ENCODE assay signal across 14 cellular contexts in the genomic region with DNA sequence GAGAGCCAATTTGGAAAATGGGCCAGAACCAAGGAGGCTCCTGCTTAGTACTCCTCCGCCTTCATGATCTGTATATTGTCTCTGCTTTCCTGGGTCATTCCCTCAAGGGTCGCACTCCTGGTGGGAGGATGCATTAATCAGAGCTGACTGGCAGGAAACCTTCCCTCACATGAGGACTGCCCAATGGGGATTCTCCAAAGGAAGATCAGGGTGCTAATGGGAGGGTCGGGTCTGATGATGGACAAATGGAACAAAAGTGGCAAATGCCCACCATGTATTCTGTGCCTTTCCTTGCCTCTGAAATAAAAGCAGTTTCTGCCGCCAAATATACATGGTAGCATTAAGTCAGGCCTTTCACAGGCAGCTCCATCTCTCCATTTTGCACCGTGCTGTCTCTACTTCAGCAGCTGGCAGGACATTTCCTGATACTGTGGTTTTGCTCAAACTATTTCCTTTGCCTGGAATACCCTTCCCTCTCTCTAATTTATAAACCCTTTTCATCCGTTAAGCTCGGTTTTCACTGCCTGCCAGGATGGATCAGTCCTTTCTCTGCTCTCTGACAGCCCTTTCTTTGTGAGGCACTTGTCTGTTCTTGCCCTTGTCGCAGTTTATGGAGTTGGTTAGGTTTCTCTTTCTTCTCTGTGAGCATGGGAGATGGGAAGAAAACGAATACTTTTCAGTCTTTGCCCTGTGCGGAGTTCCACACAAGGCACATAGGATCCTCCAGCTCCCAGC. TPM values are rescaled to one million over a fixed set of nuclear protein-coding genes. Genes with fewer than 3 reads are reported as not detected.
DNase-seq lines count a peak whose midpoint lies in the region; ATAC-seq, FAIRE-seq and TF ChIP-seq lines count a peak whose summit lies in the region.
"Had no signal": no experiment of that assay in that cellular context is flagged by ENCODE, and none has a peak within 500 bp of the region (broad histone marks: within the 10 kb centered on the region; RNA-seq: fewer than 3 reads in every experiment).

No MANE protein-coding gene starts in this region.

- no peaks in the 10 kb centered on the region for H3K9me3 Mint-ChIP-seq in activated CD4-positive, alpha-beta T cell treated with anti-CD3 and anti-CD28 coated beads, Interleukin-2, amount 10 ng/mL, durations not matched to agents 7 days and 5 days

- ATAC-seq in RWPE2 (ENCODE audit: low read depth) = peak; percentile 20; the same call in 2 of the 3 replicates
- ATAC-seq in GM19351 (IDR thresholded peaks at IDR 0.05; ENCODE audit: unreplicated experiment) = no peak

- dilution Hi-C loops in endothelial cell of umbilical vein (cut with MboI; ENCODE audit: extremely low pct_ligation_motif_present, low sequenced_read_pairs) = no loop called here

- no peaks in the 10 kb centered on the region for H3K9me3 ChIP-seq in RWPE2 (ENCODE audit: severe bottlenecking)
- no peaks in the 10 kb centered on the region for H3K9me3 ChIP-seq in endothelial cell of umbilical vein (replicated peaks; ENCODE audit: control insufficient read depth, insufficient read depth, low read length)
- H3K9me3 ChIP-seq in trophoblast cell (ENCODE audit: insufficient read depth, low read depth, low read length) = no peaks in the 10 kb centered on the region
- H3K9me3 ChIP-seq: sigmoid colon had no signal

- no peak for TF ChIP-seq POLR2A in endothelial cell of umbilical vein (IDR thresholded peaks at IDR 0.05; ENCODE audit: low read depth, low read length)

- no peak overlapping the region for H2BK5ac ChIP-seq in trophoblast cell (ENCODE audit: low read depth, low read length, poor library complexity)

- no peak overlapping the region for H2BK12ac ChIP-seq in trophoblast cell (ENCODE audit: low read length)

- no peak overlapping the region for H3K23ac ChIP-seq in trophoblast cell (ENCODE audit: low read length)

- no peaks in the 10 kb centered on the region for H3K9me1 ChIP-seq in endothelial cell of umbilical vein (replicated peaks; ENCODE audit: control insufficient read depth, extremely low read depth, insufficient read depth, low read length)

- no peak overlapping the region for H3K9ac ChIP-seq in endothelial cell of umbilical vein (replicated peaks; ENCODE audit: extremely low read depth, insufficient read depth, low read length)
- H3K9ac ChIP-seq in trophoblast cell (ENCODE audit: low read length) = no peak overlapping the region

- no peaks in the 10 kb centered on the region for H3K27me3 Mint-ChIP-seq in activated CD4-positive, alpha-beta T cell treated with anti-CD3 and anti-CD28 coated beads, Interleukin-2, amount 10 ng/mL, durations not matched to agents 7 days and 5 days

- FAIRE-seq in endothelial cell of umbilical vein (lab: Jason Lieb, UNC) = no peak

- no CpG with 5 or more reads among the region's 10 CpGs for WGBS in trophoblast cell (ENCODE audit: extremely low coverage, insufficient coverage, insufficient read length)

- no peak overlapping the region for H3K14ac ChIP-seq in trophoblast cell (ENCODE audit: low read length)

- peak overlapping the region; percentile 99 for H3K4ac ChIP-seq in trophoblast cell (ENCODE audit: low read depth, low read length)

- H2AFZ ChIP-seq in endothelial cell of umbilical vein (ENCODE audit: low read depth, low read length) (no peak overlapping the region), trophoblast cell (ENCODE audit: insufficient read depth, low read length, poor library complexity) (no peak overlapping the region)

- H4K8ac ChIP-seq in trophoblast cell (ENCODE audit: low read depth, low read length) = no peak overlapping the region

- H3K4me2 ChIP-seq in endothelial cell of umbilical vein (ENCODE audit: insufficient read depth, low read length) (no peak overlapping the region), trophoblast cell (ENCODE audit: low read length) (no peak overlapping the region)

- DNase-seq in NCI-H2227 (lab: John Stamatoyannopoulos, UW; ENCODE audit: unreplicated experiment) (peak; percentile 44), NCI-H2227 treated with DMSO at 0.1 percent for 48 hours (lab: John Stamatoyannopoulos, UW) (no peak), RWPE2 (ENCODE audit: low spot score) (no peak), endothelial cell of umbilical vein (ENCODE audit: low read depth, low spot score) (peak; percentile 25), trophoblast cell (no peak), NCI-H82 treated with DMSO at 0.1 percent for 48 hours (lab: John Stamatoyannopoulos, UW; ENCODE audit: unreplicated experiment) (no peak)
- DNase-seq in activated CD4-positive, alpha-beta T cell treated with anti-CD3 and anti-CD28 coated beads, Interleukin-2, amount 10 ng/mL, durations not matched to agents 7 days and 5 days = no peak
- DNase-seq: 8988T, activated T-cell treated with anti-CD3 and anti-CD28 coated beads for 4 hours, DMS79 treated with DMSO at 0.1 percent for 48 hours, foreskin keratinocyte, NCI-H1105 treated with DMSO at 0.1 percent for 48 hours, sigmoid colon had no signal

- no peak overlapping the region for H3K4me3 Mint-ChIP-seq in activated CD4-positive, alpha-beta T cell treated with anti-CD3 and anti-CD28 coated beads, Interleukin-2, amount 10 ng/mL, durations not matched to agents 7 days and 5 days

- H4K20me1 ChIP-seq in endothelial cell of umbilical vein (replicated peaks; ENCODE audit: control insufficient read depth, extremely low read depth, insufficient read depth, low read length) = peaks cover 4% of the 10 kb centered on the region

- no peak overlapping the region for H2AK5ac ChIP-seq in trophoblast cell (ENCODE audit: low read length)

- no peak overlapping the region for H2BK120ac ChIP-seq in trophoblast cell (ENCODE audit: insufficient read depth, low read length, poor library complexity)

- H4K12ac ChIP-seq in trophoblast cell (ENCODE audit: low read depth, low read length) = peak overlapping the region; percentile 19

- H3K27ac Mint-ChIP-seq in activated CD4-positive, alpha-beta T cell treated with anti-CD3 and anti-CD28 coated beads, Interleukin-2, amount 10 ng/mL, durations not matched to agents 7 days and 5 days = no peak overlapping the region

- no TSS peak for BruUV-seq in endothelial cell of umbilical vein (replicated peaks; lab: Mats Ljungman, UMichigan)

- H3K27me3 ChIP-seq in RWPE2 (ENCODE audit: insufficient read depth, poor library complexity, severe bottlenecking) = no peaks in the 10 kb centered on the region
- H3K27me3 ChIP-seq in endothelial cell of umbilical vein (ENCODE audit: control insufficient read depth in 2 of 2, insufficient read depth in 2 of 2, low read length in 2 of 2) = no peaks in the 10 kb centered on the region
- no peaks in the 10 kb centered on the region for H3K27me3 ChIP-seq in trophoblast cell (ENCODE audit: insufficient read depth, low read length)
- H3K27me3 ChIP-seq: foreskin keratinocyte, sigmoid colon had no signal

- POLR2A ChIA-PET in endothelial cell of umbilical vein (lab: Charles Lee) = interaction anchor here (1.4 kb wide), 1 partner anchor 14 kb away, joined by 3 read pairs; a partner anchor contains a TSS
- POLR2A ChIA-PET in activated CD4-positive, alpha-beta T cell treated with anti-CD3 and anti-CD28 coated beads, Interleukin-2, amount 10 ng/mL, durations not matched to agents 7 days and 5 days (lab: Charles Lee) = no interaction called here

- CTCF ChIA-PET in endothelial cell of umbilical vein (lab: Charles Lee) = interaction anchor here (1.0 to 2.4 kb wide), 7 partner anchors 11 to 149 kb away, joined by 3 to 19 read pairs (median 3); a partner anchor contains a TSS
- CTCF ChIA-PET in activated CD4-positive, alpha-beta T cell treated with anti-CD3 and anti-CD28 coated beads, Interleukin-2, amount 10 ng/mL, durations not matched to agents 7 days and 5 days (lab: Charles Lee) = interaction anchor here (0.5 to 1.5 kb wide), 7 partner anchors 9 to 625 kb away, joined by 3 to 5 read pairs (median 4); no protein-coding TSS in a partner anchor

- H3K79me2 ChIP-seq in endothelial cell of umbilical vein (ENCODE audit: control insufficient read depth, insufficient read depth, low read length) (peaks cover 95% of the 10 kb centered on the region), trophoblast cell (ENCODE audit: control insufficient read depth, insufficient read depth, low read length, poor library complexity) (peaks cover 27% of the 10 kb centered on the region)

- peaks cover 53% of the 10 kb centered on the region for H3K4me1 ChIP-seq in RWPE2 (ENCODE audit: insufficient read depth, poor library complexity, severe bottlenecking)
- H3K4me1 ChIP-seq in endothelial cell of umbilical vein (ENCODE audit: control insufficient read depth, extremely low read depth, insufficient read depth, low read length) = peaks cover 13% of the 10 kb centered on the region
- peaks cover 13 to 23% of the 10 kb centered on the region in 2 experiments for H3K4me1 ChIP-seq in trophoblast cell (ENCODE audit: control insufficient read depth in 1 of 2, insufficient read depth in 2 of 2, low read length in 2 of 2)

- H3K79me1 ChIP-seq in trophoblast cell (ENCODE audit: low read length) = peaks cover 4% of the 10 kb centered on the region

- H3K4me1 Mint-ChIP-seq in activated CD4-positive, alpha-beta T cell treated with anti-CD3 and anti-CD28 coated beads, Interleukin-2, amount 10 ng/mL, durations not matched to agents 7 days and 5 days = peaks cover 51% of the 10 kb centered on the region

- H3K36me3 ChIP-seq in RWPE2 (ENCODE audit: low read depth) (peaks cover 75% of the 10 kb centered on the region), endothelial cell of umbilical vein (ENCODE audit: control insufficient read depth in 2 of 2, extremely low read depth in 1 of 2, insufficient read depth in 2 of 2, low read length in 2 of 2) (peaks cover 0 to under 1% of the 10 kb centered on the region in 2 experiments), trophoblast cell (ENCODE audit: control insufficient read depth in 1 of 2, insufficient read depth in 2 of 2, low read length in 2 of 2) (peaks cover 2% of the 10 kb centered on the region in 2 experiments)
- H3K36me3 ChIP-seq: sigmoid colon had no signal

- peak overlapping the region; percentile 8 for H4K91ac ChIP-seq in trophoblast cell (ENCODE audit: low read depth, low read length)

- H3K36me3 Mint-ChIP-seq in activated CD4-positive, alpha-beta T cell treated with anti-CD3 and anti-CD28 coated beads, Interleukin-2, amount 10 ng/mL, durations not matched to agents 7 days and 5 days (ENCODE audit: low read depth) = peaks cover 18% of the 10 kb centered on the region

- H3K27ac ChIP-seq in RWPE2 (ENCODE audit: poor library complexity, severe bottlenecking) = peak overlapping the region; percentile 35
- no peak overlapping the region for H3K27ac ChIP-seq in endothelial cell of umbilical vein (ENCODE audit: insufficient read depth, low read depth, low read length)
- no peak overlapping the region for H3K27ac ChIP-seq in trophoblast cell (ENCODE audit: low read depth, low read length)
- H3K27ac ChIP-seq: foreskin keratinocyte had no signal

- no peak for TF ChIP-seq CTCF in RWPE2 (IDR thresholded peaks at IDR 0.05; ENCODE audit: poor library complexity, severe bottlenecking)
- no peak for TF ChIP-seq CTCF in endothelial cell of umbilical vein (IDR thresholded peaks at IDR 0.05; ENCODE audit: extremely low read depth in 1 of 2, insufficient read depth in 1 of 2, low read depth in 1 of 2, low read length in 2 of 2)

- peak overlapping the region; percentile 33 for H3K18ac ChIP-seq in trophoblast cell (ENCODE audit: low read length)

- H3K4me3 ChIP-seq in RWPE2 (ENCODE audit: severe bottlenecking) = no peak overlapping the region
- H3K4me3 ChIP-seq in endothelial cell of umbilical vein (replicated peaks in 1 of 3; ENCODE audit: insufficient read depth in 1 of 3, low read depth in 1 of 3, low read length in 3 of 3) = no peak overlapping the region
- no peak overlapping the region for H3K4me3 ChIP-seq in trophoblast cell (ENCODE audit: low read depth, low read length)
- H3K4me3 ChIP-seq: sigmoid colon had no signal

- intact Hi-C loops in endothelial cell of umbilical vein (cut with micrococcal nuclease) = no loop called here

RNA-seq across cellular contexts. Expression of a gene that starts 13.5 kb away (rescaled TPM):
- 136 and 144 TPM in 2 replicates for total RNA-seq in endothelial cell of umbilical vein
- 101 and 105 TPM in 2 replicates for polyA plus RNA-seq in endothelial cell of umbilical vein
- polyA plus RNA-seq in endothelial cell of umbilical vein (2011; cell fraction: cytosol; rRNA removed) = 64.9 and 79.0 TPM in 2 replicates
- polyA plus RNA-seq in endothelial cell of umbilical vein (2011; cell fraction: nucleus; rRNA removed) = 142 and 146 TPM in 2 replicates
- polyA plus RNA-seq in endothelial cell of umbilical vein (2012) = 65.1 and 68.1 TPM in 2 replicates
- 144 and 167 TPM in 2 replicates for polyA minus RNA-seq in endothelial cell of umbilical vein
- 39.5 TPM for polyA minus RNA-seq in endothelial cell of umbilical vein (2011; cell fraction: cytosol; rRNA and poly(A)+ RNA removed)
- polyA minus RNA-seq in endothelial cell of umbilical vein (2011; cell fraction: nucleus; rRNA and poly(A)+ RNA removed) = 83.5 and 87.5 TPM in 2 replicates
- 97.8 and 99.1 TPM in 2 replicates for polyA plus RNA-seq in trophoblast cell (2013)
- 10 to 100 TPM; 92.4 to 95.7 TPM for total RNA-seq in activated CD4-positive, alpha-beta T cell treated with anti-CD3 and anti-CD28 coated beads, Interleukin-2, amount 10 ng/mL, durations not matched to agents 7 days and 5 days

RNA-seq across cellular contexts. Expression of a gene that starts 46.0 kb away (rescaled TPM):
- 8.1 and 8.4 TPM in 2 replicates for total RNA-seq in endothelial cell of umbilical vein
- polyA plus RNA-seq in endothelial cell of umbilical vein = 4.0 and 4.5 TPM in 2 replicates
- polyA plus RNA-seq in endothelial cell of umbilical vein (2011; cell fraction: cytosol; rRNA removed) = 4.1 and 5.0 TPM in 2 replicates
- 4.5 TPM in 2 replicates for polyA plus RNA-seq in endothelial cell of umbilical vein (2011; cell fraction: nucleus; rRNA removed)
- polyA plus RNA-seq in endothelial cell of umbilical vein (2012) = 2.3 and 3.0 TPM in 2 replicates
- 10.3 and 13.1 TPM in 2 replicates for polyA minus RNA-seq in endothelial cell of umbilical vein
- 4.9 TPM for polyA minus RNA-seq in endothelial cell of umbilical vein (2011; cell fraction: cytosol; rRNA and poly(A)+ RNA removed)
- 2.3 and 2.5 TPM in 2 replicates for polyA minus RNA-seq in endothelial cell of umbilical vein (2011; cell fraction: nucleus; rRNA and poly(A)+ RNA removed)
- polyA plus RNA-seq in trophoblast cell (2013) = 5.6 and 5.9 TPM in 2 replicates
- total RNA-seq in activated CD4-positive, alpha-beta T cell treated with anti-CD3 and anti-CD28 coated beads, Interleukin-2, amount 10 ng/mL, durations not matched to agents 7 days and 5 days = 10 to 100 TPM; 21.0 to 21.6 TPM

Comparison
In these comparisons a context has a peak if more than half of its experiments do, and no peak if none do; other contexts are left out.
1. DNase-seq: peak in NCI-H2227 (single experiment) and endothelial cell of umbilical vein (single experiment); none in NCI-H2227 treated with DMSO at 0.1 percent for 48 hours (single experiment), RWPE2 (single experiment), trophoblast cell (0 of 2), NCI-H82 treated with DMSO at 0.1 percent for 48 hours (single experiment) and activated CD4-positive, alpha-beta T cell treated with anti-CD3 and anti-CD28 coated beads, Interleukin-2, amount 10 ng/mL, durations not matched to agents 7 days and 5 days (single experiment).